13 cellular contexts compared by ENCODE assay signal in genomic region chr4:16864199-16864598, GRCh38. TPM values are rescaled to one million over a fixed set of nuclear protein-coding genes. Genes with fewer than 3 reads are reported as not detected.
"Had no signal": no experiment of that assay in that cellular context is flagged by ENCODE, and none has a peak within 500 bp of the region (broad histone marks: within the 10 kb centered on the region; RNA-seq: fewer than 3 reads in every experiment).

No MANE protein-coding gene starts in this region.

- H3K27me3 ChIP-seq: tibial artery, vagina had no signal

- H3K4me1 ChIP-seq: tibial artery had no signal

- ATAC-seq: activated CD8-positive, alpha-beta memory T cell treated with anti-CD3 and anti-CD28 coated beads, Interleukin-2, amount 10 ng/mL, durations not matched to agents 7 days and 5 days; left colon; T-cell had no signal

- DNase-seq: activated CD4-positive, alpha-beta memory T cell treated with anti-CD3 and anti-CD28 coated beads, Interleukin-2, amount 10 ng/mL, durations not matched to agents 7 days and 5 days; activated CD4-positive, alpha-beta T cell treated with anti-CD3 and anti-CD28 coated beads for 48 hours; activated CD4-positive, CD25-positive, alpha-beta regulatory T cell; activated CD8-positive, alpha-beta memory T cell treated with anti-CD3 and anti-CD28 coated beads, Interleukin-2, amount 10 ng/mL, durations not matched to agents 7 days and 5 days; activated naive CD8-positive, alpha-beta T cell treated with anti-CD3 and anti-CD28 coated beads for 36 hours; effector CD8-positive, alpha-beta T cell; hippocampal formation; left colon; stimulated activated CD8-positive, alpha-beta memory T cell treated with anti-CD3 and anti-CD28 coated beads, Interleukin-4, amount 100 ng/mL, for 48 hours; stimulated activated naive CD4-positive, alpha-beta T cell; T-cell; tibial artery had no signal

- H3K36me3 ChIP-seq: tibial artery, vagina had no signal

- H3K9me3 ChIP-seq: tibial artery, vagina had no signal

- H3K27ac ChIP-seq: tibial artery, vagina had no signal

- H3K4me3 ChIP-seq: tibial artery, vagina had no signal

RNA-seq across cellular contexts. Expression of gene LDB2, which starts 34.2 kb away (rescaled TPM):
- total RNA-seq: activated CD4-positive, alpha-beta memory T cell treated with anti-CD3 and anti-CD28 coated beads, Interleukin-2, amount 10 ng/mL, durations not matched to agents 7 days and 5 days; activated CD8-positive, alpha-beta memory T cell treated with anti-CD3 and anti-CD28 coated beads, Interleukin-2, amount 10 ng/mL, durations not matched to agents 7 days and 5 days; activated naive CD8-positive, alpha-beta T cell treated with anti-CD3 and anti-CD28 coated beads for 36 hours had no signal
